8 cellular contexts compared by ENCODE assay signal in genomic region chr15:53808058-53808703, GRCh38. TPM values are rescaled to one million over a fixed set of nuclear protein-coding genes. Genes with fewer than 3 reads are reported as not detected.
A peak's percentile ranks its signal among the peaks of the same experiment; 100 is the strongest.
DNase-seq lines count a peak whose midpoint lies in the region; TF ChIP-seq lines count a peak whose summit lies in the region.

No MANE protein-coding gene starts in this region.

- TF ChIP-seq CTCF in GM13976 (IDR thresholded peaks at IDR 0.05; ENCODE audit: borderline replicate concordance, control extremely low read depth, extremely low read depth, insufficient read depth, missing control alignments) (peak; percentile 24), NB4 (IDR thresholded peaks at IDR 0.05; ENCODE audit: low read depth, low read length) (peak; percentile 39), osteocyte (IDR thresholded peaks at IDR 0.05) (peak; percentile 64)

- no peak overlapping the region for H3K27ac Mint-ChIP-seq in osteocyte (ENCODE audit: unreplicated experiment)

- H3K4me3 ChIP-seq in NB4 (ENCODE audit: low read depth, low read length), result no peak overlapping the region

- peaks cover 5% of the 10 kb centered on the region for H3K27me3 Mint-ChIP-seq in osteocyte (ENCODE audit: unreplicated experiment)

- no peaks in the 10 kb centered on the region for H3K4me1 Mint-ChIP-seq in osteocyte (ENCODE audit: unreplicated experiment)

- no peaks in the 10 kb centered on the region for H3K36me3 Mint-ChIP-seq in osteocyte (ENCODE audit: unreplicated experiment)

- peak; percentile 16 for DNase-seq in GM13976 (ENCODE audit: low spot score)
- DNase-seq in NB4 (ENCODE audit: low read depth), result no peak
- peak; percentile 44 for DNase-seq in cerebellum (ENCODE audit: low spot score)
- no peak for DNase-seq in osteocyte (ENCODE audit: extremely low spot score, unreplicated experiment)
- DNase-seq in NCI-H1436 (lab: John Stamatoyannopoulos, UW), result no peak
- no peak for DNase-seq in stimulated activated CD4-positive, alpha-beta T cell treated with anti-CD3 and anti-CD28 coated beads, Interleukin-15, amount 100 ng/mL, for 24 hours
- DNase-seq in NCI-H1092 treated with DMSO at 0.1 percent for 48 hours (lab: John Stamatoyannopoulos, UW), result no peak
- DNase-seq in activated gamma-delta T cell (lab: John Stamatoyannopoulos, UW), result no peak

- TF ChIP-seq POLR2A in NB4 (IDR thresholded peaks at IDR 0.05; ENCODE audit: extremely low read depth, insufficient read length), result no peak

- in situ Hi-C loops in GM13976 (cut with MboI; ENCODE audit: low sequenced_read_pairs, unreplicated experiment), result no loop called here

- no peaks in the 10 kb centered on the region for H3K9me3 Mint-ChIP-seq in osteocyte (ENCODE audit: unreplicated experiment)

- no peak overlapping the region for H3K4me3 Mint-ChIP-seq in osteocyte (ENCODE audit: unreplicated experiment)

RNA-seq across cellular contexts. Expression of gene WDR72, which starts 48.7 kb away (rescaled TPM):
- total RNA-seq in cerebellum, result 0.54 TPM
- 0.26 and 0.38 TPM in 2 replicates for total RNA-seq in osteocyte

Comparison
In these comparisons a context has a peak if more than half of its experiments do, and no peak if none do; other contexts are left out.
1. DNase-seq: peak in GM13976 (single experiment) and cerebellum (single experiment); none in NB4 (single experiment), osteocyte (single experiment), NCI-H1436 (single experiment), stimulated activated CD4-positive, alpha-beta T cell treated with anti-CD3 and anti-CD28 coated beads, Interleukin-15, amount 100 ng/mL, for 24 hours (single experiment), NCI-H1092 treated with DMSO at 0.1 percent for 48 hours (single experiment) and activated gamma-delta T cell (single experiment).
2. Peak in every context shown above with its lines, with median percentiles within 50 percentile points of each other: CTCF ChIP-seq.